In the genomic region with DNA sequence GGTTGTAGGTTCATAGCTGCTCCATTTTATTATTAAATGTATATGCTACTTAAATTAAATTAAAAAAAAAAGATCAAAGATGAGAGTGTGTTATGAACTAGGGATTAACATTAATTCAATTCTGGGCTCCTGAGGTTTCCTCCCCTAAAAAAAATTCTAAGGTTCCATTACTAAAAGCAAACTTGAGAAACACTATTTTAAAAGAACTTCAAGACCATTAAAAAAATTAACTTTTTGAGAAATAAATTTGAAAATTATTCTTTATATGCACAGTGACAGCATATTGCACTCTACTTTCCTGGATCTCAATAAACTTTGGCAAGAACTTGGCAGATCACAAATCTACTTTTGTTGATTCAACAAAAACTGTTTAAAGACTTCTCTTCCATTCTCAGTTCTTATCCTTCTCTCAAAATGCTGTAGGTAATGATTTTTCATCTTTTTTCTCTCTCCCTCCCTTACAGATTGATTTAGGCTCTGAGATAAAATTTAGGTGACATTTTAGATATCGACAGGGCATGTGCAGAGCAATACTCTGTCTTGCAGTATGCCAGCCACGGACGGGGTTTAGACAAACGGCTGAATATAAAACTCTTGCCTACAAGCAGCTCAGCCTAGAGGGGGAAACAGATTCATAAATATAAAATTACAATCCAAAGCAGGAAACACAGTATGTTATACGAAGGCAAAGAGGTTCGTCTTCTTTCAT, we compare ENCODE assay signal across 8 cellular contexts. TPM values are rescaled to one million over a fixed set of nuclear protein-coding genes. Genes with fewer than 3 reads are reported as not detected.
A peak's percentile ranks its signal among the peaks of the same experiment; 100 is the strongest.
DNase-seq lines count a peak whose midpoint lies in the region; ATAC-seq, FAIRE-seq and TF ChIP-seq lines count a peak whose summit lies in the region.

No MANE protein-coding gene starts in this region.

- H3K4me3 Mint-ChIP-seq in activated naive CD4-positive, alpha-beta T cell treated with anti-CD3 and anti-CD28 coated beads, Interleukin-2, amount 50 U/mL, for 24 hours: peak overlapping the region; percentile 86
- H3K4me3 Mint-ChIP-seq in activated CD8-positive, alpha-beta T cell treated with anti-CD3 and anti-CD28 coated beads, Interleukin-2, amount 10 ng/mL, durations not matched to agents 7 days and 5 days: peak overlapping the region; percentile 89

- no peak for DNase-seq in activated naive CD4-positive, alpha-beta T cell treated with anti-CD3 and anti-CD28 coated beads, Interleukin-2, amount 50 U/mL, for 16 hours
- DNase-seq in activated CD8-positive, alpha-beta T cell treated with anti-CD3 and anti-CD28 coated beads, Interleukin-2, amount 10 ng/mL, durations not matched to agents 7 days and 5 days: no peak
- DNase-seq in right atrium auricular region (ENCODE audit: low spot score) (no peak), small intestine (no peak), superior temporal gyrus (ENCODE audit: extremely low spot score) (no peak)
- DNase-seq in stimulated activated CD4-positive, alpha-beta T cell treated with anti-CD3 and anti-CD28 coated beads, Interleukin-4, amount 100 ng/mL, for 24 hours: no peak

- H3K9me3 ChIP-seq in right atrium auricular region: no peaks in the 10 kb centered on the region
- H3K9me3 ChIP-seq in small intestine (ENCODE audit: control insufficient read depth, low read depth): no peaks in the 10 kb centered on the region

- ATAC-seq in HG03135 (IDR thresholded peaks at IDR 0.05; ENCODE audit: unreplicated experiment): peak; percentile 34
- ATAC-seq in activated CD8-positive, alpha-beta T cell treated with anti-CD3 and anti-CD28 coated beads, Interleukin-2, amount 10 ng/mL, durations not matched to agents 7 days and 5 days: peak; percentile 51

- H3K27me3 ChIP-seq in right atrium auricular region: no peaks in the 10 kb centered on the region
- no peaks in the 10 kb centered on the region for H3K27me3 ChIP-seq in small intestine (ENCODE audit: control insufficient read depth in 2 of 2, insufficient read depth in 2 of 2, low read length in 2 of 2)

- TF ChIP-seq CTCF in right atrium auricular region (IDR thresholded peaks at IDR 0.05): no peak

- H3K4me1 Mint-ChIP-seq in activated naive CD4-positive, alpha-beta T cell treated with anti-CD3 and anti-CD28 coated beads, Interleukin-2, amount 50 U/mL, for 24 hours: peaks cover 25% of the 10 kb centered on the region
- peaks cover 34% of the 10 kb centered on the region for H3K4me1 Mint-ChIP-seq in activated CD8-positive, alpha-beta T cell treated with anti-CD3 and anti-CD28 coated beads, Interleukin-2, amount 10 ng/mL, durations not matched to agents 7 days and 5 days (ENCODE audit: low read depth)

- peak overlapping the region; percentile 93 for H3K27ac Mint-ChIP-seq in activated naive CD4-positive, alpha-beta T cell treated with anti-CD3 and anti-CD28 coated beads, Interleukin-2, amount 50 U/mL, for 24 hours
- peak overlapping the region; percentile 86 for H3K27ac Mint-ChIP-seq in activated CD8-positive, alpha-beta T cell treated with anti-CD3 and anti-CD28 coated beads, Interleukin-2, amount 10 ng/mL, durations not matched to agents 7 days and 5 days

- WGBS in small intestine, 3 donors: 0% methylated on average over 6 of the region's 6 CpGs

- H3K4me3 ChIP-seq in right atrium auricular region (peak overlapping the region; percentile 76 to 84), small intestine (ENCODE audit: low read depth in 1 of 2, low read length in 2 of 2) (peak overlapping the region; percentile 42 to 81)

- H3K36me3 ChIP-seq in right atrium auricular region: no peaks in the 10 kb centered on the region
- H3K36me3 ChIP-seq in small intestine (ENCODE audit: control insufficient read depth in 2 of 2, insufficient read depth in 2 of 2, low read length in 2 of 2): no peaks in the 10 kb centered on the region

- no peaks in the 10 kb centered on the region for H3K27me3 Mint-ChIP-seq in activated naive CD4-positive, alpha-beta T cell treated with anti-CD3 and anti-CD28 coated beads, Interleukin-2, amount 50 U/mL, for 24 hours
- peaks cover 2% of the 10 kb centered on the region for H3K27me3 Mint-ChIP-seq in activated CD8-positive, alpha-beta T cell treated with anti-CD3 and anti-CD28 coated beads, Interleukin-2, amount 10 ng/mL, durations not matched to agents 7 days and 5 days (ENCODE audit: low read depth)

- no peak for FAIRE-seq in small intestine (lab: Jason Lieb, UNC)

- CTCF ChIA-PET in activated CD8-positive, alpha-beta T cell treated with anti-CD3 and anti-CD28 coated beads, Interleukin-2, amount 10 ng/mL, durations not matched to agents 7 days and 5 days (lab: Charles Lee): interaction anchor here (0.7 to 3.1 kb wide), 3 partner anchors 12 to 905 kb away, joined by 3 to 24 read pairs (median 4); partner anchors contain the start of gene GTF3C3

- H3K4me1 ChIP-seq in right atrium auricular region: peaks cover 0 to 44% of the 10 kb centered on the region in 2 donors
- H3K4me1 ChIP-seq in small intestine (ENCODE audit: control insufficient read depth in 2 of 2, insufficient read depth in 1 of 2, low read depth in 1 of 2, low read length in 1 of 2): peaks cover 0 to 10% of the 10 kb centered on the region in 2 donors

- POLR2A ChIA-PET in activated CD8-positive, alpha-beta T cell treated with anti-CD3 and anti-CD28 coated beads, Interleukin-2, amount 10 ng/mL, durations not matched to agents 7 days and 5 days (lab: Charles Lee): interaction anchor here (0.8 to 2.8 kb wide), 6 partner anchors 12 to 270 kb away, joined by 3 to 12 read pairs (median 7); partner anchors contain the start of genes HSPD1, HSPE1, MOB4 and SF3B1

- peaks cover 15% of the 10 kb centered on the region for H3K36me3 Mint-ChIP-seq in activated naive CD4-positive, alpha-beta T cell treated with anti-CD3 and anti-CD28 coated beads, Interleukin-2, amount 50 U/mL, for 24 hours
- H3K36me3 Mint-ChIP-seq in activated CD8-positive, alpha-beta T cell treated with anti-CD3 and anti-CD28 coated beads, Interleukin-2, amount 10 ng/mL, durations not matched to agents 7 days and 5 days (ENCODE audit: low read depth): peaks cover 22% of the 10 kb centered on the region

- H3K9me3 Mint-ChIP-seq in activated naive CD4-positive, alpha-beta T cell treated with anti-CD3 and anti-CD28 coated beads, Interleukin-2, amount 50 U/mL, for 24 hours: no peaks in the 10 kb centered on the region
- H3K9me3 Mint-ChIP-seq in activated CD8-positive, alpha-beta T cell treated with anti-CD3 and anti-CD28 coated beads, Interleukin-2, amount 10 ng/mL, durations not matched to agents 7 days and 5 days (ENCODE audit: insufficient read depth): peaks cover 4% of the 10 kb centered on the region

- peak overlapping the region; percentile 78 to 88 for H3K27ac ChIP-seq in right atrium auricular region
- peak overlapping the region; percentile 52 to 93 for H3K27ac ChIP-seq in small intestine (ENCODE audit: low read depth in 1 of 2, low read length in 1 of 2)

RNA-seq across cellular contexts. Expression of gene MARS2, which starts 0.6 kb away (rescaled TPM):
- 10 to 100 TPM; 15.0 to 15.6 TPM for total RNA-seq in activated CD8-positive, alpha-beta T cell treated with anti-CD3 and anti-CD28 coated beads, Interleukin-2, amount 10 ng/mL, durations not matched to agents 7 days and 5 days
- total RNA-seq in right atrium auricular region: 1 to 10 TPM; 4.4 to 7.1 TPM
- polyA plus RNA-seq in small intestine: 1 to 10 TPM; 2.7 to 7.1 (median 3.0) TPM

RNA-seq across cellular contexts. Expression of gene RFTN2, which starts 29.2 kb away (rescaled TPM):
- not detected for total RNA-seq in activated CD8-positive, alpha-beta T cell treated with anti-CD3 and anti-CD28 coated beads, Interleukin-2, amount 10 ng/mL, durations not matched to agents 7 days and 5 days
- 10 to 100 TPM in 1 of 2 donors, 1 to 10 TPM in 1; 4.5 to 11.6 TPM for total RNA-seq in right atrium auricular region
- polyA plus RNA-seq in small intestine: 1 to 10 TPM in 2 of 3 donors, not detected in 1; 1.1 to 1.5 TPM

Comparison
In these comparisons a context has a peak if more than half of its experiments do, and no peak if none do; other contexts are left out.
1. RNA of gene RFTN2, which starts 29.2 kb away (total RNA-seq): 4.5 to 11.6 TPM in right atrium auricular region; not detected in activated CD8-positive, alpha-beta T cell treated with anti-CD3 and anti-CD28 coated beads, Interleukin-2, amount 10 ng/mL, durations not matched to agents 7 days and 5 days; every median in the first group is over 4 times any median in the second.